In genomic region chr1:113422315-113423068, GRCh38 we compare ENCODE assay signal across 16 cellular contexts. TPM values are rescaled to one million over a fixed set of nuclear protein-coding genes. Genes with fewer than 3 reads are reported as not detected.
DNase-seq lines count a peak whose midpoint lies in the region; ATAC-seq, FAIRE-seq and TF ChIP-seq lines count a peak whose summit lies in the region.
"Had no signal": no experiment of that assay in that cellular context is flagged by ENCODE, and none has a peak within 500 bp of the region (broad histone marks: within the 10 kb centered on the region; RNA-seq: fewer than 3 reads in every experiment).

No MANE protein-coding gene starts in this region.

- H3K79me1 ChIP-seq in neuronal stem cell (ENCODE audit: low read depth, low read length): peaks cover 5% of the 10 kb centered on the region

- TF ChIP-seq POLR2A in gastrocnemius medialis (IDR thresholded peaks at IDR 0.05): no peak

- no CpG with 5 or more reads among the region's 26 CpGs for WGBS in neuronal stem cell (ENCODE audit: extremely low coverage in 2 of 2, insufficient read length in 2 of 2, insufficient replicate concordance in 1 of 2), 2 donors

- peak overlapping the region; percentile 71 for H3K14ac ChIP-seq in neuronal stem cell (ENCODE audit: low read length)

- no peak overlapping the region for H2AFZ ChIP-seq in neuronal stem cell (ENCODE audit: low read length)

- no peak overlapping the region for H2AK5ac ChIP-seq in neuronal stem cell (ENCODE audit: low read depth, low read length)

- in situ Hi-C loops in gastrocnemius medialis (cut with MboI; ENCODE audit: low sequenced_read_pairs in 4 of 4): no loop called here

- H3K27ac ChIP-seq in kidney (ENCODE audit: low read depth in 2 of 2, low read length in 2 of 2) (no peak overlapping the region), neuronal stem cell (replicated peaks; ENCODE audit: low read length) (no peak overlapping the region), gastrocnemius medialis (no peak overlapping the region)
- H3K27ac ChIP-seq: BLaER1, HL-60 had no signal

- FAIRE-seq in kidney (lab: Jason Lieb, UNC): no peak
- peak; percentile 50 for FAIRE-seq in urothelium cell line (lab: Jason Lieb, UNC)

- no peak overlapping the region for H2BK15ac ChIP-seq in neuronal stem cell (ENCODE audit: low read length)

- H3K4ac ChIP-seq in neuronal stem cell (ENCODE audit: low read length): no peak overlapping the region

- intact Hi-C loops in left ventricle myocardium superior (cut with micrococcal nuclease) (no loop called here), Right ventricle myocardium superior (cut with DNase I) (no loop called here), kidney (cut with DNase I) (no loop called here), gastrocnemius medialis (cut with DNase I; ENCODE audit: low total_unique reads) (no loop called here)

- H3K18ac ChIP-seq in neuronal stem cell (ENCODE audit: low read length): peak overlapping the region; percentile 80

- H3K27me3 ChIP-seq in neuronal stem cell (ENCODE audit: control insufficient read depth in 3 of 3, insufficient read depth in 3 of 3, low read depth in 1 of 3, low read length in 3 of 3): no peaks in the 10 kb centered on the region
- H3K27me3 ChIP-seq in gastrocnemius medialis: no peaks in the 10 kb centered on the region
- no peaks in the 10 kb centered on the region for H3K27me3 ChIP-seq in H7 (ENCODE audit: control insufficient read depth, insufficient read depth, low read length)
- H3K27me3 ChIP-seq: BLaER1 had no signal

- no peaks in the 10 kb centered on the region for H3K36me3 ChIP-seq in kidney (ENCODE audit: control insufficient read depth in 1 of 2, insufficient read depth in 2 of 2, low read length in 2 of 2)
- no peaks in the 10 kb centered on the region for H3K36me3 ChIP-seq in neuronal stem cell (replicated peaks in 1 of 2; ENCODE audit: control insufficient read depth in 2 of 2, insufficient read depth in 2 of 2, low read length in 2 of 2)
- H3K36me3 ChIP-seq in gastrocnemius medialis: no peaks in the 10 kb centered on the region
- H3K36me3 ChIP-seq in H7 (replicated peaks; ENCODE audit: control insufficient read depth, insufficient read depth, low read length): no peaks in the 10 kb centered on the region
- H3K36me3 ChIP-seq: HAP-1 had no signal

- H3K4me1 ChIP-seq in kidney (ENCODE audit: control insufficient read depth in 1 of 2, insufficient read depth in 1 of 2, low read depth in 1 of 2, low read length in 2 of 2) (peaks cover 0 to 2% of the 10 kb centered on the region in 2 donors), neuronal stem cell (ENCODE audit: control insufficient read depth in 2 of 2, insufficient read depth in 1 of 2, low read depth in 1 of 2, low read length in 2 of 2) (no peaks in the 10 kb centered on the region), gastrocnemius medialis (no peaks in the 10 kb centered on the region)
- H3K4me1 ChIP-seq: BLaER1 had no signal

- H4K91ac ChIP-seq in neuronal stem cell (ENCODE audit: low read depth, low read length, poor library complexity): no peak overlapping the region

- TF ChIP-seq CTCF in kidney (IDR thresholded peaks at IDR 0.05; ENCODE audit: borderline replicate concordance, extremely low read depth, insufficient read depth): no peak
- no peak for TF ChIP-seq CTCF in gastrocnemius medialis (IDR thresholded peaks at IDR 0.05 in 4 of 5, conservative IDR thresholded peaks at IDR 0.05 in 1 of 5)

- ATAC-seq in left ventricle myocardium superior (no peak), Right ventricle myocardium superior (ENCODE audit: poor library complexity) (no peak), gastrocnemius medialis (no peak)

- H3K4me2 ChIP-seq in neuronal stem cell (ENCODE audit: insufficient read depth, low read length, poor library complexity, severe bottlenecking): no peak overlapping the region
- H3K4me2 ChIP-seq: BLaER1 had no signal

- H3K9ac ChIP-seq in kidney (ENCODE audit: low read length in 2 of 2): no peak overlapping the region
- H3K9ac ChIP-seq in neuronal stem cell (ENCODE audit: low read depth, low read length, poor library complexity): peak overlapping the region; percentile 50
- H3K9ac ChIP-seq: BLaER1 had no signal

- H2BK120ac ChIP-seq in neuronal stem cell (ENCODE audit: low read depth, low read length): no peak overlapping the region

- H4K8ac ChIP-seq in neuronal stem cell (ENCODE audit: low read depth, low read length): no peak overlapping the region

- H3K4me3 ChIP-seq in kidney (ENCODE audit: low read length in 2 of 2) (no peak overlapping the region), neuronal stem cell (ENCODE audit: low read length in 2 of 2) (no peak overlapping the region), gastrocnemius medialis (no peak overlapping the region), H7 (ENCODE audit: insufficient read depth, low read depth, low read length) (no peak overlapping the region)
- H3K4me3 ChIP-seq: BLaER1, HAP-1 had no signal

- peak overlapping the region; percentile 89 for H3K23ac ChIP-seq in neuronal stem cell (ENCODE audit: low read depth, low read length, poor library complexity)

- DNase-seq in left ventricle myocardium superior (peak; percentile 22), Right ventricle myocardium superior (no peak), kidney (peak; percentile 66), neuronal stem cell (ENCODE audit: low spot score) (no peak), urothelium cell line (ENCODE audit: low spot score) (no peak), gastrocnemius medialis (no peak), H7 (no peak), dermis blood vessel endothelial cell (no peak)
- DNase-seq: 8988T, DMS153, DMS79, GDM1, GOT3 had no signal

- H2BK5ac ChIP-seq in neuronal stem cell (ENCODE audit: low read length): no peak overlapping the region

- H3K9me3 ChIP-seq in kidney (ENCODE audit: control insufficient read depth in 1 of 2, low read length in 2 of 2) (peaks cover 0 to 3% of the 10 kb centered on the region in 2 donors), neuronal stem cell (replicated peaks in 1 of 2; ENCODE audit: control insufficient read depth in 2 of 2, insufficient read depth in 1 of 2, low read depth in 1 of 2, low read length in 2 of 2) (peaks cover 3 to 15% of the 10 kb centered on the region in 2 donors), gastrocnemius medialis (peaks cover 0 to 4% (median 0%) of the 10 kb centered on the region in 3 donors)
- H3K9me3 ChIP-seq: HAP-1 had no signal

- H2BK12ac ChIP-seq in neuronal stem cell (ENCODE audit: low read length): no peak overlapping the region

RNA-seq across cellular contexts. Expression of gene MAGI3, which starts 32.2 kb away (rescaled TPM):
- total RNA-seq in left ventricle myocardium superior (5.8 TPM), Right ventricle myocardium superior (4.7 TPM), kidney (25.9 TPM), gastrocnemius medialis (1 to 10 TPM; 2.8 to 4.1 (median 4.0) TPM), dermis blood vessel endothelial cell (13.4 and 15.6 TPM in 2 replicates)
- polyA plus RNA-seq in kidney (ENCODE audit: insufficient read depth, low read depth, low replicate concordance): 5.6 TPM
- polyA plus RNA-seq in neuronal stem cell (2013, experiment 1 of 2): 9.2 TPM
- polyA plus RNA-seq in neuronal stem cell (2013, experiment 2 of 2): 8.8 TPM
- 12.8 and 15.2 TPM in 2 replicates for total RNA-seq in H7 (2014; rRNA removed; shearing (Covaris generic))

Comparison
In these comparisons a context has a peak if more than half of its experiments do, and no peak if none do; other contexts are left out.
1. DNase-seq: peak in left ventricle myocardium superior (single experiment) and kidney (single experiment); none in Right ventricle myocardium superior (single experiment), neuronal stem cell (single experiment), urothelium cell line (single experiment), gastrocnemius medialis (0 of 2), H7 (single experiment) and dermis blood vessel endothelial cell (single experiment).